Comparison of ENCODE assay signal across 23 cellular contexts in the genomic region with DNA sequence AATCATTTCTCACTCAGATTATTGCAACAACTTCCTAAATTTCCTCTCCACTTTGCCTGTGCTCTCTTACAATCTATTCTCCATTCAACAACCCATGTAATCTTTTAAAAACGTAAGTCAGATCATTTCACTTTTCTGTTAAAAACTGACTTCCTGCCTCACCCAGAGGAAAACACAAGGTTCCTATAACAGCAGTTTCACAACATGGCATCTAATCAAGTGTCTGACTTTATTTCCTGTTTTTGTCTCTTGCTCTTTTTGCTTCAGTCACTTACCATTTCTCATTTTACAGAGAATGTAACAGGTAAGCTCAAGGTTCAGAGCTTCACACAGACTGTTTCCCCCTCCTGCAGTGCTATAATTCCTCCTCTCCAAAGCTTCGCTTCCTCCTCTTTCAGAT.
"Had no signal": no experiment of that assay in that cellular context is flagged by ENCODE, and none has a peak within 500 bp of the region (broad histone marks: within the 10 kb centered on the region; RNA-seq: fewer than 3 reads in every experiment).

No MANE protein-coding gene starts in this region.

- H3K4me3 ChIP-seq: cardiac muscle cell, lung, transverse colon had no signal

- H3K27me3 Mint-ChIP-seq: activated B cell treated with CpG ODN at 0.5 μM for 24 hours; activated CD4-positive, alpha-beta memory T cell treated with anti-CD3 and anti-CD28 coated beads, Interleukin-2, amount 10 ng/mL, durations not matched to agents 7 days and 5 days; activated CD8-positive, alpha-beta memory T cell treated with anti-CD3 and anti-CD28 coated beads, Interleukin-2, amount 10 ng/mL, durations not matched to agents 7 days and 5 days; activated naive CD8-positive, alpha-beta T cell treated with anti-CD3 and anti-CD28 coated beads, Interleukin-2, amount 10 ng/mL, durations not matched to agents 7 days and 5 days; effector memory CD8-positive, alpha-beta T cell had no signal

- H3K36me3 Mint-ChIP-seq: activated CD8-positive, alpha-beta memory T cell treated with anti-CD3 and anti-CD28 coated beads, Interleukin-2, amount 10 ng/mL, durations not matched to agents 7 days and 5 days; activated naive CD8-positive, alpha-beta T cell treated with anti-CD3 and anti-CD28 coated beads, Interleukin-2, amount 10 ng/mL, durations not matched to agents 7 days and 5 days had no signal

- H3K36me3 ChIP-seq: cardiac muscle cell, transverse colon had no signal

- H3K27ac ChIP-seq: cardiac muscle cell, epithelial cell of prostate, transverse colon had no signal

- ATAC-seq: activated CD8-positive, alpha-beta memory T cell treated with anti-CD3 and anti-CD28 coated beads, Interleukin-2, amount 10 ng/mL, durations not matched to agents 7 days and 5 days; effector memory CD8-positive, alpha-beta T cell; stimulated activated naive CD8-positive, alpha-beta T cell treated with anti-CD3 and anti-CD28 coated beads, Interleukin-15, Interleukin-2, amounts not matched to agents 100 U/mL and 50 U/mL, for 24 hours had no signal

- H3K4me3 Mint-ChIP-seq: activated B cell treated with CpG ODN at 0.5 μM for 24 hours; activated CD4-positive, alpha-beta memory T cell treated with anti-CD3 and anti-CD28 coated beads, Interleukin-2, amount 10 ng/mL, durations not matched to agents 7 days and 5 days; activated CD8-positive, alpha-beta memory T cell treated with anti-CD3 and anti-CD28 coated beads, Interleukin-2, amount 10 ng/mL, durations not matched to agents 7 days and 5 days; activated naive CD8-positive, alpha-beta T cell treated with anti-CD3 and anti-CD28 coated beads, Interleukin-2, amount 10 ng/mL, durations not matched to agents 7 days and 5 days; effector memory CD8-positive, alpha-beta T cell; nephron progenitor cell had no signal

- H3K4me1 Mint-ChIP-seq: activated B cell treated with CpG ODN at 0.5 μM for 24 hours; activated CD4-positive, alpha-beta memory T cell treated with anti-CD3 and anti-CD28 coated beads, Interleukin-2, amount 10 ng/mL, durations not matched to agents 7 days and 5 days; activated CD8-positive, alpha-beta memory T cell treated with anti-CD3 and anti-CD28 coated beads, Interleukin-2, amount 10 ng/mL, durations not matched to agents 7 days and 5 days; activated naive CD8-positive, alpha-beta T cell treated with anti-CD3 and anti-CD28 coated beads, Interleukin-2, amount 10 ng/mL, durations not matched to agents 7 days and 5 days; nephron progenitor cell had no signal

- H3K27ac Mint-ChIP-seq: activated B cell treated with CpG ODN at 0.5 μM for 24 hours; activated CD4-positive, alpha-beta memory T cell treated with anti-CD3 and anti-CD28 coated beads, Interleukin-2, amount 10 ng/mL, durations not matched to agents 7 days and 5 days; activated CD8-positive, alpha-beta memory T cell treated with anti-CD3 and anti-CD28 coated beads, Interleukin-2, amount 10 ng/mL, durations not matched to agents 7 days and 5 days; activated naive CD8-positive, alpha-beta T cell treated with anti-CD3 and anti-CD28 coated beads, Interleukin-2, amount 10 ng/mL, durations not matched to agents 7 days and 5 days; effector memory CD8-positive, alpha-beta T cell; nephron progenitor cell; progenitor cell of endocrine pancreas had no signal

- H3K4me1 ChIP-seq: transverse colon had no signal

- H3K9me3 Mint-ChIP-seq: activated B cell treated with CpG ODN at 0.5 μM for 24 hours; activated CD4-positive, alpha-beta memory T cell treated with anti-CD3 and anti-CD28 coated beads, Interleukin-2, amount 10 ng/mL, durations not matched to agents 7 days and 5 days; activated naive CD8-positive, alpha-beta T cell treated with anti-CD3 and anti-CD28 coated beads, Interleukin-2, amount 10 ng/mL, durations not matched to agents 7 days and 5 days; nephron progenitor cell had no signal

- DNase-seq: activated B cell treated with CpG ODN at 0.5 μM for 24 hours; activated CD4-positive, alpha-beta memory T cell treated with anti-CD3 and anti-CD28 coated beads, Interleukin-2, amount 10 ng/mL, durations not matched to agents 7 days and 5 days; activated CD4-positive, alpha-beta T cell treated with anti-CD3 and anti-CD28 coated beads for 48 hours; activated CD8-positive, alpha-beta memory T cell treated with anti-CD3 and anti-CD28 coated beads, Interleukin-2, amount 10 ng/mL, durations not matched to agents 7 days and 5 days; activated naive CD4-positive, alpha-beta T cell treated with Interleukin-2 at 50 U/mL for 16 hours; activated naive CD8-positive, alpha-beta T cell treated with anti-CD3 and anti-CD28 coated beads, Interleukin-2, amount 10 ng/mL, durations not matched to agents 7 days and 5 days; amygdala; effector memory CD8-positive, alpha-beta T cell; foreskin melanocyte; glutamatergic neuron; hippocampal formation; islet precursor cell; midbrain; nephron progenitor cell; stimulated activated CD4-positive, alpha-beta T cell treated with anti-CD3 and anti-CD28 coated beads, Interleukin-12 subunit alpha, Interleukin-12 subunit beta, amount 100 ng/mL, for 4 hours; stimulated activated CD4-positive, alpha-beta T cell treated with anti-CD3 and anti-CD28 coated beads, Interleukin-1b, Interleukin-23, amount 100 ng/mL, for 48 hours; stimulated activated CD8-positive, alpha-beta memory T cell treated with anti-CD3 and anti-CD28 coated beads, Interleukin-4, amount 100 ng/mL, for 48 hours; stimulated activated naive CD8-positive, alpha-beta T cell treated with anti-CD3 and anti-CD28 coated beads, Interleukin-15, Interleukin-2, amounts not matched to agents 100 U/mL and 50 U/mL, for 24 hours; transverse colon had no signal

- H3K27me3 ChIP-seq: cardiac muscle cell, transverse colon had no signal

- H3K9me3 ChIP-seq: transverse colon had no signal
